In the genomic region with DNA sequence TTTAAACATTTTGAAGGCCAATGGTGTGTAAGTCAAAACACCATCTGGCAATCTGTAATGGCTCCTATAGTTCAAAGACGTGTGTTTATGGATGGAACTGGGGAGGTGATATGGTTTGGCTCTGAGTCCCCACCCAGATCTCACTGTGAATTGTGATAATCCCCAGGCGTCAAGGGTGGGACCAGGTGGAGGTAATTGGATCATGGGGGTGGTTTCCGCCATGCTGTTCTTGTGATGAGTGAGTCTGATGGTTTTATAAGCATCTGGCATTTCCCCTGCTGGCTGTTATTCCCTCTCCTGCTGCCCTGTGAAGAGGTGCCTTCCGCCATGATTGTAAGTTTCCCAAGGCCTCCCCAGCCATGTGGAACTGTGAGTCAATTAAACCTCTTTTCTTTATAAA, we compare ENCODE assay signal across 4 cellular contexts. TPM values are rescaled to one million over a fixed set of nuclear protein-coding genes. Genes with fewer than 3 reads are reported as not detected.
"Had no signal": no experiment of that assay in that cellular context is flagged by ENCODE, and none has a peak within 500 bp of the region (broad histone marks: within the 10 kb centered on the region; RNA-seq: fewer than 3 reads in every experiment).

No MANE protein-coding gene starts in this region.

RNA-seq across cellular contexts. Expression of a gene that starts 52.2 kb away (rescaled TPM):
- total RNA-seq: activated B cell treated with CpG ODN at 0.5 μM for 24 hours; activated T-cell treated with anti-CD3 and anti-CD28 coated beads, Interleukin-2, amount 50 U/mL, for 4 hours; activated T-helper 17 cell treated with anti-CD3 and anti-CD28 coated beads, Interleukin-2, amount 50 U/mL, for 72 hours; T-helper 2 cell treated with Interferon-gamma antibody and Interleukin-4, amounts not matched to agents 100 ng/mL and 5 ng/mL, for 36 hours had no signal
